ENCODE assay signal across 20 cellular contexts in the genomic region with DNA sequence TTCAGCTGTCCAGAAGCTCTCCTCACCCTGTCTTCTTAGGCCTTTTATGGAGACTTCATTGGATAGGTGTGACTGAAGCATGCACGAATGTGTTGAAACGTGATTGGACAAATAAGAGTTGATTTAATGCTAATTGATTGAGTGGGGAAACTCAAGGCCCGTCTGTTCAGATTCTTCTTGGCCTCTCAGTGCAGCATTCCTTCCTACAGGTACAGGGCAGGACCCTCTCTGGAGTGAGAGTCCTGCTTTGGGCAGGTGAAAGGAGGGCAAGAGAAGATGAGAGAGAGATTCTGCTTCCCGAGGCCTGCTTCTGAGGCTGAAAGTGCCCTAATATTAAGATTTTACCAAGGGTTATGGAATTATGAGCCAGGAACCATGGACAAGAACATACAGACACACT.
"Had no signal": no experiment of that assay in that cellular context is flagged by ENCODE, and none has a peak within 500 bp of the region (broad histone marks: within the 10 kb centered on the region; RNA-seq: fewer than 3 reads in every experiment).

No MANE protein-coding gene starts in this region.

- ATAC-seq: gastroesophageal sphincter, left lung, lower lobe of right lung, sciatic nerve had no signal

- H3K27me3 ChIP-seq: colonic mucosa, dorsolateral prefrontal cortex, esophagus muscularis mucosa, gastroesophageal sphincter, left lung, stomach, transverse colon had no signal

- H3K36me3 ChIP-seq: colonic mucosa, neutrophil, thoracic aorta, transverse colon had no signal

- H3K27ac ChIP-seq: colonic mucosa, dorsolateral prefrontal cortex, esophagus muscularis mucosa, gastroesophageal sphincter, left lung, lower lobe of right lung, neutrophil, skin epidermis, thoracic aorta, transverse colon had no signal

- H3K4me3 ChIP-seq: colonic mucosa, dorsolateral prefrontal cortex, esophagus muscularis mucosa, gastroesophageal sphincter, left lung, lower lobe of right lung, skin epidermis, stomach, thoracic aorta, transverse colon had no signal

- H3K4me1 ChIP-seq: colonic mucosa, lower lobe of right lung, transverse colon had no signal

- H3K9me3 ChIP-seq: colonic mucosa, esophagus muscularis mucosa, gastroesophageal sphincter, lower lobe of right lung, neutrophil, thoracic aorta, transverse colon had no signal

- DNase-seq: cerebellar nuclear complex; colonic mucosa; dorsolateral prefrontal cortex; effector CD8-positive, alpha-beta T cell; foreskin fibroblast; glutamatergic neuron; left lung; lower lobe of right lung; mesenchymal stem cell; midbrain; stimulated activated CD4-positive, alpha-beta T cell treated with anti-CD3 and anti-CD28 coated beads, Interleukin-12 subunit alpha, Interleukin-12 subunit beta, amount 100 ng/mL, for 4 hours; stomach; substantia nigra; transverse colon had no signal
